ENCODE assay signal across 19 cellular contexts in genomic region chr13:89227356-89227755, GRCh38.
"Had no signal": no experiment of that assay in that cellular context is flagged by ENCODE, and none has a peak within 500 bp of the region (broad histone marks: within the 10 kb centered on the region; RNA-seq: fewer than 3 reads in every experiment).

No MANE protein-coding gene starts in this region.

- FAIRE-seq: islet of Langerhans had no signal

- H3K27ac Mint-ChIP-seq: activated CD4-positive, alpha-beta T cell treated with anti-CD3 and anti-CD28 coated beads, Interleukin-2, amount 10 ng/mL, durations not matched to agents 24 days and 14 days; activated CD8-positive, alpha-beta T cell treated with anti-CD3 and anti-CD28 coated beads, Interleukin-2, amount 10 ng/mL, durations not matched to agents 7 days and 5 days; activated naive CD4-positive, alpha-beta T cell treated with anti-CD3 and anti-CD28 coated beads, Interleukin-2, amount 50 U/mL, for 24 hours; stimulated activated memory B cell treated with anti-CD40 and anti-IgM and Interleukin-4, amounts not matched to agents 10 μg/mL and 1 μg/mL and 100 μg/mL, for 72 hours; T-helper 2 cell treated with Interferon-gamma antibody and Interleukin-4, amounts not matched to agents 5 μg/mL and 100 μg/mL, for 36 hours had no signal

- H3K4me3 Mint-ChIP-seq: activated CD4-positive, alpha-beta T cell treated with anti-CD3 and anti-CD28 coated beads, Interleukin-2, amount 10 ng/mL, durations not matched to agents 24 days and 14 days; activated CD8-positive, alpha-beta T cell treated with anti-CD3 and anti-CD28 coated beads, Interleukin-2, amount 10 ng/mL, durations not matched to agents 7 days and 5 days; activated naive CD4-positive, alpha-beta T cell treated with anti-CD3 and anti-CD28 coated beads, Interleukin-2, amount 50 U/mL, for 24 hours; central memory CD8-positive, alpha-beta T cell; stimulated activated memory B cell treated with anti-CD40 and anti-IgM and Interleukin-4, amounts not matched to agents 10 μg/mL and 1 μg/mL and 100 μg/mL, for 72 hours; T-helper 2 cell treated with Interferon-gamma antibody and Interleukin-4, amounts not matched to agents 5 μg/mL and 100 μg/mL, for 36 hours had no signal

- H3K4me1 Mint-ChIP-seq: activated CD4-positive, alpha-beta T cell treated with anti-CD3 and anti-CD28 coated beads, Interleukin-2, amount 10 ng/mL, durations not matched to agents 24 days and 14 days; activated naive CD4-positive, alpha-beta T cell treated with anti-CD3 and anti-CD28 coated beads, Interleukin-2, amount 50 U/mL, for 24 hours; central memory CD8-positive, alpha-beta T cell; stimulated activated memory B cell treated with anti-CD40 and anti-IgM and Interleukin-4, amounts not matched to agents 10 μg/mL and 1 μg/mL and 100 μg/mL, for 72 hours had no signal

- H3K27ac ChIP-seq: adrenal gland, body of pancreas, lower lobe of right lung, parathyroid adenoma had no signal

- H3K4me3 ChIP-seq: adrenal gland, body of pancreas, lower lobe of right lung had no signal

- H3K9me3 ChIP-seq: adrenal gland, body of pancreas had no signal

- DNase-seq: activated CD4-positive, alpha-beta T cell treated with anti-CD3 and anti-CD28 coated beads, Interleukin-2, amount 10 ng/mL, durations not matched to agents 24 days and 14 days; activated CD4-positive, CD25-positive, alpha-beta regulatory T cell; activated CD8-positive, alpha-beta memory T cell treated with anti-CD3 and anti-CD28 coated beads, Interleukin-2, amount 50 U/mL, for 4 hours; activated CD8-positive, alpha-beta T cell treated with anti-CD3 and anti-CD28 coated beads, Interleukin-2, amount 10 ng/mL, durations not matched to agents 7 days and 5 days; activated effector memory CD4-positive, alpha-beta T cell treated with anti-CD3 and anti-CD28 coated beads, Interleukin-2, amount 50 U/mL, for 16 hours; activated T-cell treated with anti-CD3 and anti-CD28 coated beads, Interleukin-2, amount 50 U/mL, for 48 hours; adrenal gland; body of pancreas; cortex of kidney; effector CD4-positive, alpha-beta T cell; left colon; lower lobe of right lung; midbrain had no signal

- H3K9me3 Mint-ChIP-seq: activated naive CD4-positive, alpha-beta T cell treated with anti-CD3 and anti-CD28 coated beads, Interleukin-2, amount 50 U/mL, for 24 hours had no signal

- H3K36me3 Mint-ChIP-seq: activated naive CD4-positive, alpha-beta T cell treated with anti-CD3 and anti-CD28 coated beads, Interleukin-2, amount 50 U/mL, for 24 hours; stimulated activated memory B cell treated with anti-CD40 and anti-IgM and Interleukin-4, amounts not matched to agents 10 μg/mL and 1 μg/mL and 100 μg/mL, for 72 hours had no signal

- H3K27me3 ChIP-seq: adrenal gland, body of pancreas had no signal

- H3K4me1 ChIP-seq: adrenal gland, body of pancreas, lower lobe of right lung, parathyroid adenoma had no signal

- H3K36me3 ChIP-seq: adrenal gland, lower lobe of right lung had no signal

- H3K27me3 Mint-ChIP-seq: activated CD4-positive, alpha-beta T cell treated with anti-CD3 and anti-CD28 coated beads, Interleukin-2, amount 10 ng/mL, durations not matched to agents 24 days and 14 days; activated naive CD4-positive, alpha-beta T cell treated with anti-CD3 and anti-CD28 coated beads, Interleukin-2, amount 50 U/mL, for 24 hours; central memory CD8-positive, alpha-beta T cell; stimulated activated memory B cell treated with anti-CD40 and anti-IgM and Interleukin-4, amounts not matched to agents 10 μg/mL and 1 μg/mL and 100 μg/mL, for 72 hours had no signal

- ATAC-seq: activated CD8-positive, alpha-beta T cell treated with anti-CD3 and anti-CD28 coated beads, Interleukin-2, amount 10 ng/mL, durations not matched to agents 7 days and 5 days; body of pancreas; left colon; lower lobe of right lung; stimulated activated memory B cell treated with anti-CD40 and anti-IgM and Interleukin-4, amounts not matched to agents 10 μg/mL and 1 μg/mL and 100 μg/mL, for 72 hours had no signal
